In the genomic region with DNA sequence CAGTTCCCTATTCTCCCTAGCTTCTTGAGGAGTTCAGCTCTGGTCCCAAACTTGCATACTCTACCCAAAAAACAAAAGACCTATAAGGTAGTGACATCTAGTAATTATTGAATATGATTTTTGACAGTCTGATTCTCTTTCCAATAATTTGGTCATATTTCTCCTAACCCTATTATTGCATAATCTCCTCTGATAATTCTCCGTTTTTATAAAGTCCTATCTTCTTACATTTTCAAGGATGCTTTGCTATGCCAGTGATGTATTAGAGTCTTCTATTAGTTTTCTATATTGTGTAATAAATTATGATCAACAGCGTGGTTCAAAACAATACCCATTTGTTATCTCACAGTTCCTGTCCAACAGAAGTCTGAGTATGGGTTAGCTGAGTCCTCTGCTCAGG, we compare ENCODE assay signal across 1 cellular context.
TF ChIP-seq lines count a peak whose summit lies in the region.

No MANE protein-coding gene starts in this region.

TF ChIP-seq in HepG2, 621 proteins besides CTCF, POLR2A, EP300 and RAD21:
- TF ChIP-seq, protein P1, sequence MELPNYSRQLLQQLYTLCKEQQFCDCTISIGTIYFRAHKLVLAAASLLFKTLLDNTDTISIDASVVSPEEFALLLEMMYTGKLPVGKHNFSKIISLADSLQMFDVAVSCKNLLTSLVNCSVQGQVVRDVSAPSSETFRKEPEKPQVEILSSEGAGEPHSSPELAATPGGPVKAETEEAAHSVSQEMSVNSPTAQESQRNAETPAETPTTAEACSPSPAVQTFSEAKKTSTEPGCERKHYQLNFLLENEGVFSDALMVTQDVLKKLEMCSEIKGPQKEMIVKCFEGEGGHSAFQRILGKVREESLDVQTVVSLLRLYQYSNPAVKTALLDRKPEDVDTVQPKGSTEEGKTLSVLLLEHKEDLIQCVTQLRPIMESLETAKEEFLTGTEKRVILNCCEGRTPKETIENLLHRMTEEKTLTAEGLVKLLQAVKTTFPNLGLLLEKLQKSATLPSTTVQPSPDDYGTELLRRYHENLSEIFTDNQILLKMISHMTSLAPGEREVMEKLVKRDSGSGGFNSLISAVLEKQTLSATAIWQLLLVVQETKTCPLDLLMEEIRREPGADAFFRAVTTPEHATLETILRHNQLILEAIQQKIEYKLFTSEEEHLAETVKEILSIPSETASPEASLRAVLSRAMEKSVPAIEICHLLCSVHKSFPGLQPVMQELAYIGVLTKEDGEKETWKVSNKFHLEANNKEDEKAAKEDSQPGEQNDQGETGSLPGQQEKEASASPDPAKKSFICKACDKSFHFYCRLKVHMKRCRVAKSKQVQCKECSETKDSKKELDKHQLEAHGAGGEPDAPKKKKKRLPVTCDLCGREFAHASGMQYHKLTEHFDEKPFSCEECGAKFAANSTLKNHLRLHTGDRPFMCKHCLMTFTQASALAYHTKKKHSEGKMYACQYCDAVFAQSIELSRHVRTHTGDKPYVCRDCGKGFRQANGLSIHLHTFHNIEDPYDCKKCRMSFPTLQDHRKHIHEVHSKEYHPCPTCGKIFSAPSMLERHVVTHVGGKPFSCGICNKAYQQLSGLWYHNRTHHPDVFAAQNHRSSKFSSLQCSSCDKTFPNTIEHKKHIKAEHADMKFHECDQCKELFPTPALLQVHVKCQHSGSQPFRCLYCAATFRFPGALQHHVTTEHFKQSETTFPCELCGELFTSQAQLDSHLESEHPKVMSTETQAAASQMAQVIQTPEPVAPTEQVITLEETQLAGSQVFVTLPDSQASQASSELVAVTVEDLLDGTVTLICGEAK (IDR thresholded peaks at IDR 0.05), result no peak
- TF ChIP-seq, protein P1 (CRISPR knock-in tag; IDR thresholded peaks at IDR 0.05), result no peak
- peak; percentile 54 for TF ChIP-seq CEBPB (IDR thresholded peaks at IDR 0.05; ENCODE audit: borderline replicate concordance, low read depth, low read length)
